ENCODE assay signal across 25 cellular contexts in the genomic region with DNA sequence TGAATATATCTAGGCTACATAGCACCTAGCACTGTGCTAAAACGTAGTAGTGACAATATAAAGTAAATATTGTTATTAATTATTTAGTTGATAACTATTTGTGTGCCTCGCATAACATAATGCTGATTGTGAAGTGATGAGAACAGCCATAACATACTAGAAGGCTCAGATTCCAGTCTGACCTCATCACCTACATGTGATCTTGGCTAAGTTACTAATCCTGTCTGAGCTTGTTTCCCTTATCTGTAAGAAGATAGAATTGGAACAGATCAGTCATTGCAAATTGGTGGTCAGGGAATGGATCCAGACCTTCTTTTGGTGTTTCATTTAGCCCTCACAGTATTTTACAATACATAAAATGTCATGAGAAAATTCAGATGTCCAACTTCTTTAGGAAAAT.
A peak's percentile ranks its signal among the peaks of the same experiment; 100 is the strongest.
DNase-seq lines count a peak whose midpoint lies in the region; ATAC-seq, FAIRE-seq and TF ChIP-seq lines count a peak whose summit lies in the region.
"Had no signal": no experiment of that assay in that cellular context is flagged by ENCODE, and none has a peak within 500 bp of the region (broad histone marks: within the 10 kb centered on the region; RNA-seq: fewer than 3 reads in every experiment).

No MANE protein-coding gene starts in this region.

- peaks cover 33% of the 10 kb centered on the region for H3K4me1 Mint-ChIP-seq in type B pancreatic cell (ENCODE audit: unreplicated experiment)
- H3K4me1 Mint-ChIP-seq: CD4-positive, CD25-positive, alpha-beta regulatory T cell; memory B cell; naive thymus-derived CD8-positive, alpha-beta T cell had no signal

- no peaks in the 10 kb centered on the region for H4K20me1 ChIP-seq in keratinocyte (ENCODE audit: control insufficient read depth, extremely low read depth, insufficient read depth, low read length)
- H4K20me1 ChIP-seq in smooth muscle cell (ENCODE audit: low read depth), result no peaks in the 10 kb centered on the region

- H2AFZ ChIP-seq in keratinocyte (ENCODE audit: control insufficient read depth, low read length) (no peak overlapping the region), smooth muscle cell (ENCODE audit: low read depth) (no peak overlapping the region)

- peaks cover 17% of the 10 kb centered on the region for H3F3A ChIP-seq in smooth muscle cell (ENCODE audit: low read depth)

- H3K36me3 Mint-ChIP-seq in type B pancreatic cell, result no peaks in the 10 kb centered on the region
- H3K36me3 Mint-ChIP-seq: CD4-positive, CD25-positive, alpha-beta regulatory T cell; memory B cell; naive thymus-derived CD8-positive, alpha-beta T cell had no signal

- dilution Hi-C loops in keratinocyte (cut with MboI; ENCODE audit: extremely low pct_ligation_motif_present, low sequenced_read_pairs), result no loop called here

- peak; percentile 34 for FAIRE-seq in keratinocyte (lab: Jason Lieb, UNC)
- FAIRE-seq: endothelial cell of umbilical vein, GM12891 had no signal

- H3K4me3 Mint-ChIP-seq in type B pancreatic cell, result no peak overlapping the region
- H3K4me3 Mint-ChIP-seq: CD4-positive, CD25-positive, alpha-beta regulatory T cell; memory B cell; naive thymus-derived CD8-positive, alpha-beta T cell had no signal

- H3K27ac Mint-ChIP-seq in type B pancreatic cell, result no peak overlapping the region
- H3K27ac Mint-ChIP-seq: CD4-positive, CD25-positive, alpha-beta regulatory T cell; memory B cell; naive thymus-derived CD8-positive, alpha-beta T cell had no signal

- intact Hi-C loops in left ventricle myocardium superior (cut with micrococcal nuclease), result no loop called here

- H3K27ac ChIP-seq in right atrium auricular region (no peak overlapping the region), keratinocyte (ENCODE audit: control insufficient read depth, insufficient read depth, low read length) (no peak overlapping the region), smooth muscle cell (ENCODE audit: low read depth) (peak overlapping the region; percentile 94)
- H3K27ac ChIP-seq: coronary artery, Peyer's patch, transverse colon had no signal

- H3K4me1 ChIP-seq in right atrium auricular region (no peaks in the 10 kb centered on the region), NT2/D1 (ENCODE audit: insufficient read depth, insufficient read length) (peaks cover 2% of the 10 kb centered on the region), keratinocyte (ENCODE audit: control insufficient read depth, extremely low read depth, insufficient read depth, low read length) (peaks cover 3% of the 10 kb centered on the region), smooth muscle cell (ENCODE audit: low read depth) (peaks cover 40% of the 10 kb centered on the region)
- H3K4me1 ChIP-seq: Peyer's patch, transverse colon had no signal

- ATAC-seq in left ventricle myocardium superior (peak; percentile 67), HG02588 (IDR thresholded peaks at IDR 0.05; ENCODE audit: unreplicated experiment) (no peak), HG02798 (IDR thresholded peaks at IDR 0.05; ENCODE audit: poor library complexity, unreplicated experiment) (no peak)
- ATAC-seq: naive thymus-derived CD8-positive, alpha-beta T cell had no signal

- H3K79me2 ChIP-seq in keratinocyte (ENCODE audit: control insufficient read depth, insufficient read depth, low read length), result no peaks in the 10 kb centered on the region
- H3K79me2 ChIP-seq in smooth muscle cell (ENCODE audit: low read depth), result no peaks in the 10 kb centered on the region

- TF ChIP-seq CTCF in right atrium auricular region (IDR thresholded peaks at IDR 0.05), result no peak
- no peak for TF ChIP-seq CTCF in keratinocyte (optimal IDR thresholded peaks at IDR 0.05 in 1 of 3, IDR thresholded peaks at IDR 0.05 in 1 of 3, conservative IDR thresholded peaks at IDR 0.05 in 1 of 3; ENCODE audit: extremely low read depth in 1 of 3, insufficient read depth in 2 of 3, low read length in 3 of 3)
- no peak for TF ChIP-seq CTCF in smooth muscle cell (IDR thresholded peaks at IDR 0.05; ENCODE audit: borderline replicate concordance, insufficient read depth, poor library complexity, severe bottlenecking)
- TF ChIP-seq CTCF in type B pancreatic cell (conservative IDR thresholded peaks at IDR 0.05), result no peak

- H3K9me1 ChIP-seq in keratinocyte (ENCODE audit: control insufficient read depth, extremely low read depth, insufficient read depth, low read length), result no peaks in the 10 kb centered on the region

- H3K9me3 ChIP-seq in right atrium auricular region, result no peaks in the 10 kb centered on the region
- no peaks in the 10 kb centered on the region for H3K9me3 ChIP-seq in NT2/D1 (ENCODE audit: insufficient read depth, low read length)
- no peaks in the 10 kb centered on the region for H3K9me3 ChIP-seq in keratinocyte (ENCODE audit: control insufficient read depth, low read depth, low read length)
- no peaks in the 10 kb centered on the region for H3K9me3 ChIP-seq in smooth muscle cell (replicated peaks; ENCODE audit: low read depth)
- H3K9me3 ChIP-seq: Peyer's patch, transverse colon had no signal

- 17% methylated on average over 2 of the region's 2 CpGs for WGBS in smooth muscle cell (ENCODE audit: low lambda C conversion rate)

- H3K4me3 ChIP-seq in right atrium auricular region, result no peak overlapping the region
- no peak overlapping the region for H3K4me3 ChIP-seq in NT2/D1 (ENCODE audit: insufficient read length, low read depth)
- H3K4me3 ChIP-seq in keratinocyte (ENCODE audit: control insufficient read depth in 2 of 3, extremely low read depth in 1 of 3, insufficient read depth in 2 of 3, low read depth in 1 of 3, low read length in 3 of 3), result no peak overlapping the region
- H3K4me3 ChIP-seq in smooth muscle cell, result no peak overlapping the region
- H3K4me3 ChIP-seq: coronary artery, Peyer's patch, transverse colon had no signal

- H3K36me3 ChIP-seq in right atrium auricular region (no peaks in the 10 kb centered on the region), NT2/D1 (ENCODE audit: insufficient read depth, insufficient read length, low read length) (no peaks in the 10 kb centered on the region), keratinocyte (ENCODE audit: control insufficient read depth in 2 of 2, extremely low read depth in 1 of 2, insufficient read depth in 2 of 2, low read length in 2 of 2) (no peaks in the 10 kb centered on the region), smooth muscle cell (ENCODE audit: low read depth) (no peaks in the 10 kb centered on the region)
- H3K36me3 ChIP-seq: Peyer's patch, transverse colon had no signal

- H3K9ac ChIP-seq in NT2/D1 (ENCODE audit: insufficient read length, low read depth) (peak overlapping the region; percentile 17), keratinocyte (ENCODE audit: control insufficient read depth, extremely low read depth, insufficient read depth, low read length) (no peak overlapping the region), smooth muscle cell (ENCODE audit: low read depth) (peak overlapping the region; percentile 86)

- no peak overlapping the region for H3K4me2 ChIP-seq in keratinocyte (ENCODE audit: control insufficient read depth, extremely low read depth, insufficient read depth, low read depth, low read length)
- H3K4me2 ChIP-seq in smooth muscle cell, result peak overlapping the region; percentile 64

- no peaks in the 10 kb centered on the region for H3K9me3 Mint-ChIP-seq in type B pancreatic cell
- H3K9me3 Mint-ChIP-seq: memory B cell had no signal

- DNase-seq in left ventricle myocardium superior, result no peak
- DNase-seq in right atrium auricular region (ENCODE audit: low spot score), result no peak
- DNase-seq in NT2/D1 (ENCODE audit: low read depth, low spot score), result no peak
- no peak for DNase-seq in keratinocyte (ENCODE audit: low read depth, low spot score)
- DNase-seq in smooth muscle cell (lab: John Stamatoyannopoulos, UW; ENCODE audit: unreplicated experiment), result no peak
- no peak for DNase-seq in type B pancreatic cell (ENCODE audit: extremely low spot score, unreplicated experiment)
- DNase-seq: activated CD4-positive, alpha-beta T cell treated with anti-CD3 and anti-CD28 coated beads, Interleukin-2, amount 50 U/mL, for 4 hours; activated CD8-positive, alpha-beta memory T cell treated with anti-CD3 and anti-CD28 coated beads, Interleukin-2, amount 50 U/mL, for 48 hours; activated gamma-delta T cell; CD4-positive, CD25-positive, alpha-beta regulatory T cell; Karpas-422; kidney glomerular epithelial cell; naive thymus-derived CD8-positive, alpha-beta T cell; NK-92 treated with Interleukin-12 subunit alpha and Interleukin-12 subunit beta, amount 100 ng/mL, for 24 hours; Peyer's patch; stimulated activated CD4-positive, alpha-beta T cell treated with anti-CD3 and anti-CD28 coated beads, Interleukin-2, amount 100 ng/mL, for 24 hours; stimulated activated naive CD4-positive, alpha-beta T cell treated with Interleukin-2 at 50 U/mL for 16 hours; T-helper 2 cell; transverse colon had no signal

- H3K27me3 ChIP-seq in right atrium auricular region (no peaks in the 10 kb centered on the region), NT2/D1 (ENCODE audit: insufficient read depth, insufficient read length) (no peaks in the 10 kb centered on the region), keratinocyte (ENCODE audit: control insufficient read depth, extremely low read depth, insufficient read depth, low read length) (no peaks in the 10 kb centered on the region), smooth muscle cell (ENCODE audit: low read depth) (no peaks in the 10 kb centered on the region)
- H3K27me3 ChIP-seq: Peyer's patch had no signal

- peaks cover 13% of the 10 kb centered on the region for H3K27me3 Mint-ChIP-seq in type B pancreatic cell
